32 cellular contexts compared by ENCODE assay signal in genomic region chr7:93535616-93536015, GRCh38. TPM values are rescaled to one million over a fixed set of nuclear protein-coding genes. Genes with fewer than 3 reads are reported as not detected.
"Had no signal": no experiment of that assay in that cellular context is flagged by ENCODE, and none has a peak within 500 bp of the region (broad histone marks: within the 10 kb centered on the region; RNA-seq: fewer than 3 reads in every experiment).

No MANE protein-coding gene starts in this region.

- H3K36me3 ChIP-seq: colonic mucosa, esophagus squamous epithelium, gastrocnemius medialis, heart right ventricle, left lung had no signal

- H3K36me3 Mint-ChIP-seq: memory B cell; naive thymus-derived CD4-positive, alpha-beta T cell had no signal

- H3K4me1 Mint-ChIP-seq: endodermal cell; memory B cell; naive thymus-derived CD4-positive, alpha-beta T cell had no signal

- H3K4me3 Mint-ChIP-seq: dendritic cell treated with granulocyte-macrophage colony-stimulating factor and Interleukin-4, amounts not matched to agents 40 ng/mL and 50 ng/mL, for 4 days; effector memory CD8-positive, alpha-beta T cell; endodermal cell; memory B cell; naive thymus-derived CD4-positive, alpha-beta T cell had no signal

- H3K27me3 ChIP-seq: colonic mucosa, esophagus squamous epithelium, gastrocnemius medialis, heart right ventricle, left lung had no signal

- H3K27ac Mint-ChIP-seq: dendritic cell treated with granulocyte-macrophage colony-stimulating factor and Interleukin-4, amounts not matched to agents 40 ng/mL and 50 ng/mL, for 4 days; effector memory CD8-positive, alpha-beta T cell; endodermal cell; memory B cell; naive thymus-derived CD4-positive, alpha-beta T cell had no signal

- H3K27ac ChIP-seq: colonic mucosa, epithelial cell of prostate, esophagus squamous epithelium, gastrocnemius medialis, heart right ventricle, left lung had no signal

- H3K4me3 ChIP-seq: colonic mucosa, esophagus squamous epithelium, gastrocnemius medialis, heart right ventricle, left lung, lung had no signal

- H3K4me1 ChIP-seq: colonic mucosa, esophagus squamous epithelium, gastrocnemius medialis, heart right ventricle, left lung had no signal

- ATAC-seq: effector memory CD8-positive, alpha-beta T cell; esophagus mucosa; gastrocnemius medialis; heart right ventricle; left cardiac atrium; left lung; left ventricle myocardium superior; naive thymus-derived CD4-positive, alpha-beta T cell had no signal

- H3K9me3 ChIP-seq: colonic mucosa, esophagus squamous epithelium, gastrocnemius medialis, heart right ventricle, left lung had no signal

- DNase-seq: colonic mucosa; cortex of kidney; effector CD8-positive, alpha-beta T cell; effector memory CD8-positive, alpha-beta T cell; endodermal cell; erythroblast; esophagus squamous epithelium; foreskin fibroblast; foreskin melanocyte; gastrocnemius medialis; glutamatergic neuron; head of caudate nucleus; heart right ventricle; hippocampal formation; left cardiac atrium; left lung; left ventricle myocardium superior; mammary epithelial cell; mesendoderm; midbrain; naive thymus-derived CD4-positive, alpha-beta T cell had no signal

- FAIRE-seq: endometrium, keratinocyte had no signal

- H3K9me3 Mint-ChIP-seq: dendritic cell treated with granulocyte-macrophage colony-stimulating factor and Interleukin-4, amounts not matched to agents 40 ng/mL and 50 ng/mL, for 4 days; effector memory CD8-positive, alpha-beta T cell; endodermal cell; memory B cell; naive thymus-derived CD4-positive, alpha-beta T cell had no signal

- H3K27me3 Mint-ChIP-seq: dendritic cell treated with granulocyte-macrophage colony-stimulating factor and Interleukin-4, amounts not matched to agents 40 ng/mL and 50 ng/mL, for 4 days; effector memory CD8-positive, alpha-beta T cell; memory B cell; naive thymus-derived CD4-positive, alpha-beta T cell had no signal

RNA-seq across cellular contexts. Expression of gene CALCR, which starts 38.9 kb away (rescaled TPM):
- total RNA-seq: colonic mucosa; dermis microvascular lymphatic vessel endothelial cell; esophagus mucosa; glomerular endothelial cell; kidney epithelial cell; left ventricle myocardium superior; mammary epithelial cell; mononuclear cell; naive thymus-derived CD4-positive, alpha-beta T cell had no signal
- polyA plus RNA-seq: heart right ventricle; keratinocyte; mammary epithelial cell; naive thymus-derived CD4-positive, alpha-beta T cell had no signal
